22 cellular contexts compared by ENCODE assay signal in genomic region chr1:74943046-74943445, GRCh38.
"Had no signal": no experiment of that assay in that cellular context is flagged by ENCODE, and none has a peak within 500 bp of the region (broad histone marks: within the 10 kb centered on the region; RNA-seq: fewer than 3 reads in every experiment).

No MANE protein-coding gene starts in this region.

- H3K36me3 Mint-ChIP-seq: mesothelial cell of epicardium, naive B cell had no signal

- H3K27me3 Mint-ChIP-seq: dendritic cell treated with granulocyte-macrophage colony-stimulating factor and Interleukin-4, amounts not matched to agents 40 ng/mL and 50 ng/mL, for 4 days; effector memory CD8-positive, alpha-beta T cell; naive B cell had no signal

- DNase-seq: colonic mucosa; cortex of kidney; effector CD8-positive, alpha-beta T cell; effector memory CD8-positive, alpha-beta T cell; endodermal cell; erythroblast; esophagus squamous epithelium; foreskin keratinocyte; gastrocnemius medialis; glutamatergic neuron; head of caudate nucleus; heart right ventricle; hippocampal formation; left cardiac atrium; left lung; left ventricle myocardium superior; lower lobe of right lung; mesenchymal stem cell; mucosa of descending colon; naive B cell had no signal

- H3K4me1 Mint-ChIP-seq: endodermal cell, mesothelial cell of epicardium, naive B cell had no signal

- H3K27ac Mint-ChIP-seq: dendritic cell treated with granulocyte-macrophage colony-stimulating factor and Interleukin-4, amounts not matched to agents 40 ng/mL and 50 ng/mL, for 4 days; effector memory CD8-positive, alpha-beta T cell; endodermal cell; mesothelial cell of epicardium; naive B cell had no signal

- H3K4me3 Mint-ChIP-seq: dendritic cell treated with granulocyte-macrophage colony-stimulating factor and Interleukin-4, amounts not matched to agents 40 ng/mL and 50 ng/mL, for 4 days; effector memory CD8-positive, alpha-beta T cell; endodermal cell; mesothelial cell of epicardium; naive B cell had no signal
